In the genomic region with DNA sequence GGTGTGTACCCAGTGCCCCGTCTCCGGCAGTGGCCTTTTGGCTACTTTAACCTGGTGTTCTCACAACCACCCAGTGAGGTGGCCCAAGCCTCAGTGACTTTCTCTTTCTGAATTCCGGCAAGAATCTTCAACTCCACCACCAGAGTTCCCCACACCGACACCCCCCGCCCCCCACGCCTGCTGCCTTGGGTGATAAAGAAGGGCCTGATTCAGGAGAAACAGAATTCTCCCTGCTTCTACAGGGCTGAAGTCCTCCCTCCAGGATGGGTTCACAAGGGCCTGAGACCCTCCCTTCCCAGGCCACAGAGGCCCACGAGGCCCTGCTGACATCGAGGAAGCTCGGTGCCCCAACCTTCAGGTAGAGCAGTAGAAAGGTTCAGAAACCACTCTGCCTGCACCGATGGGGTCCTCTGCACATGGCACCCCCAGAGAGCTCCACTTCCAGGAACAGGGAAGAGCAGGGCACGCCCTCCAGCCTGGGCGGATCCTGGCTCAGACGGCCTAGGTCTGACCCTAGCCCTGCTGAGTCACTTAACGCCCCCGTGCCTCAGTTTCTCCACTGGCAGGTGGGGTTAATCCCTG, we compare ENCODE assay signal across 8 cellular contexts. TPM values are rescaled to one million over a fixed set of nuclear protein-coding genes. Genes with fewer than 3 reads are reported as not detected.
A peak's percentile ranks its signal among the peaks of the same experiment; 100 is the strongest.
DNase-seq lines count a peak whose midpoint lies in the region; ATAC-seq, FAIRE-seq and TF ChIP-seq lines count a peak whose summit lies in the region.

No MANE protein-coding gene starts in this region.

- TF ChIP-seq CTCF in BE2C (IDR thresholded peaks at IDR 0.05; ENCODE audit: low read depth, low read length), result no peak
- no peak for TF ChIP-seq CTCF in K562 (IDR thresholded peaks at IDR 0.05 in 2 of 3, conservative IDR thresholded peaks at IDR 0.05 in 1 of 3; ENCODE audit: insufficient read depth in 2 of 3, low read depth in 1 of 3, low read length in 3 of 3)

- peaks cover 17% of the 10 kb centered on the region for H4K20me1 ChIP-seq in K562 (replicated peaks; ENCODE audit: control insufficient read depth, insufficient read depth, low read length)

- FAIRE-seq in K562 (lab: Jason Lieb, UNC), result peak; percentile 90

- TF ChIP-seq EP300 in K562 (IDR thresholded peaks at IDR 0.05; ENCODE audit: low read length), result no peak

- H3K27ac ChIP-seq in HUES6 (ENCODE audit: low read depth, low read length) (peak overlapping the region; percentile 78; the same call in 1 of the 2 replicates), K562 (ENCODE audit: extremely low read depth, low read depth, low read length) (peak overlapping the region; percentile 77)

- TF ChIP-seq RAD21 in K562 (CRISPR knock-in tag; conservative IDR thresholded peaks at IDR 0.05 in 1 of 2, IDR thresholded peaks at IDR 0.05 in 1 of 2), result no peak

- TF ChIP-seq POLR2A in K562 (conservative IDR thresholded peaks at IDR 0.05), result no peak

- no peaks in the 10 kb centered on the region for H3K27me3 ChIP-seq in BE2C
- no peaks in the 10 kb centered on the region for H3K27me3 ChIP-seq in HUES6 (ENCODE audit: control insufficient read depth, insufficient read depth, low read length)
- no peaks in the 10 kb centered on the region for H3K27me3 ChIP-seq in K562 (ENCODE audit: control insufficient read depth in 2 of 2, insufficient read depth in 2 of 2, low read length in 2 of 2)
- H3K27me3 ChIP-seq in mucosa of stomach (ENCODE audit: control insufficient read depth, insufficient read depth, low read length), result no peaks in the 10 kb centered on the region

- H3K4me3 ChIP-seq in BE2C (ENCODE audit: low read depth, low read length) (peak overlapping the region; percentile 80), HUES6 (ENCODE audit: low read depth, low read length) (peak overlapping the region; percentile 98), K562 (peak overlapping the region; percentile 91), mucosa of stomach (ENCODE audit: low read length) (peak overlapping the region; percentile 77)

- DNase-seq in BE2C, result no peak
- DNase-seq in K562 (ENCODE audit: extremely low read depth in 1 of 4, low spot score in 3 of 4), result peak in 3 of 4 experiments; percentile 57 to 79 (median 60)
- no peak for DNase-seq in islet precursor cell
- DNase-seq in NCI-H774 (lab: John Stamatoyannopoulos, UW), result no peak
- DNase-seq in NCI-H1092 treated with DMSO at 0.1 percent for 48 hours (lab: John Stamatoyannopoulos, UW), result no peak

- no peaks in the 10 kb centered on the region for H3K9me1 ChIP-seq in K562 (ENCODE audit: control insufficient read depth, insufficient read depth, low read length)

- WGBS in K562 (ENCODE audit: insufficient coverage, low coverage, missing lambda C conversion rate), result 1% methylated on average over 15 of the region's 15 CpGs

- in situ Hi-C loops in K562 (cut with MboI), result no loop called here

- POLR2A ChIA-PET in K562 (lab: Yijun Ruan, JAX), result interaction anchor here (0.6 to 5.0 kb wide), 7 partner anchors 9 to 583 kb away, joined by 3 to 51 read pairs (median 4); partner anchors contain the start of genes ALYREF, ANAPC11, DCXR and PCYT2

- intact Hi-C loops in K562 (cut with micrococcal nuclease), result loop anchor here (1.0 to 5.0 kb wide), 3 partner anchors 45 to 161 kb away; partner anchors contain the start of genes ASPSCR1 and P4HB

- H3K9me3 ChIP-seq in BE2C, result no peaks in the 10 kb centered on the region
- H3K9me3 ChIP-seq in HUES6 (ENCODE audit: control insufficient read depth, insufficient read depth, low read depth, low read length), result no peaks in the 10 kb centered on the region
- no peaks in the 10 kb centered on the region for H3K9me3 ChIP-seq in K562 (replicated peaks; ENCODE audit: control insufficient read depth, insufficient read depth, low read depth, low read length)
- H3K9me3 ChIP-seq in mucosa of stomach (ENCODE audit: control insufficient read depth, low read length), result no peaks in the 10 kb centered on the region

- H3K9ac ChIP-seq in HUES6 (ENCODE audit: low read length) (peak overlapping the region; percentile 89), K562 (ENCODE audit: insufficient read depth in 1 of 2, low read depth in 2 of 2, low read length in 2 of 2) (peak overlapping the region; percentile 75 to 95), mucosa of stomach (ENCODE audit: low read length) (peak overlapping the region; percentile 86)

- peak overlapping the region; percentile 84 for H3K4me2 ChIP-seq in K562 (ENCODE audit: insufficient read depth, low read length)

- no peak overlapping the region for H2AFZ ChIP-seq in K562 (ENCODE audit: low read depth, low read length)

- ATAC-seq in K562, result peak; percentile 1; the same call in 1 of the 3 replicates
- no peak for ATAC-seq in GM18907 (IDR thresholded peaks at IDR 0.05; ENCODE audit: unreplicated experiment)

- H3K36me3 ChIP-seq in BE2C (peaks cover 4% of the 10 kb centered on the region; the same call in 1 of the 2 replicates), HUES6 (ENCODE audit: control insufficient read depth, insufficient read depth, low read length) (peaks cover 19% of the 10 kb centered on the region), K562 (ENCODE audit: control insufficient read depth, insufficient read depth, low read length) (peaks cover 30% of the 10 kb centered on the region; the same call in 1 of the 3 replicates), mucosa of stomach (ENCODE audit: control insufficient read depth, insufficient read depth, low read length) (no peaks in the 10 kb centered on the region)

- BruUV-seq in K562 (replicated peaks; lab: Mats Ljungman, UMichigan), result no TSS peak

- CTCF ChIA-PET in K562 (lab: Yijun Ruan, JAX; ENCODE audit: low intra/inter-chr PET ratio), result interaction anchor here (1.2 to 6.6 kb wide), 2 partner anchors 62 to 309 kb away, joined by 3 to 103 read pairs; partner anchors contain the start of genes NOTUM and SLC25A10

- peaks cover 36% of the 10 kb centered on the region for H3K79me2 ChIP-seq in K562 (ENCODE audit: control insufficient read depth, insufficient read depth, low read length)

- H3K4me1 ChIP-seq in BE2C (peaks cover 4% of the 10 kb centered on the region), HUES6 (ENCODE audit: control insufficient read depth, insufficient read depth, low read length) (peaks cover 19% of the 10 kb centered on the region), K562 (replicated peaks in 1 of 2; ENCODE audit: control insufficient read depth in 2 of 2, insufficient read depth in 2 of 2, low read length in 2 of 2) (peaks cover 14 to 91% of the 10 kb centered on the region in 2 experiments), mucosa of stomach (ENCODE audit: control insufficient read depth, insufficient read depth, low read length) (peaks cover 39% of the 10 kb centered on the region)

RNA-seq across cellular contexts. Expression of gene CENPX, which starts 0.9 kb away (rescaled TPM):
- 262 TPM for polyA plus RNA-seq in BE2C (2012; ENCODE audit: insufficient read depth, insufficient read length, low read depth)
- 52.2 and 175 TPM in 2 replicates for total RNA-seq in K562 (2011; cell fraction: chromatin; rRNA removed; ENCODE audit: low replicate concordance)
- total RNA-seq in K562 (2011; cell fraction: nucleolus; rRNA removed), result 218 and 267 TPM in 2 replicates
- total RNA-seq in K562 (2011; cell fraction: nucleoplasm; rRNA removed), result 117 and 130 TPM in 2 replicates
- 318 and 420 TPM in 2 replicates for total RNA-seq in K562 (2014; rRNA removed)
- 46.8 and 67.9 TPM in 2 replicates for total RNA-seq in K562 (2014; rRNA removed; fragmentation: Illumina TruSeq; extraction: Trizol)
- 124 and 127 TPM in 2 replicates for total RNA-seq in K562 (2015; rRNA removed; fragmentation: Illumina TruSeq; extraction: Trizol)
- 267 and 275 TPM in 2 replicates for total RNA-seq in K562 (2021)
- polyA plus RNA-seq in K562 (2011; rRNA removed), result 170 and 181 TPM in 2 replicates
- 177 and 348 TPM in 2 replicates for polyA plus RNA-seq in K562 (2011; cell fraction: cytosol; rRNA removed)
- polyA plus RNA-seq in K562 (2011; cell fraction: nucleus; rRNA removed), result 315 and 491 TPM in 2 replicates
- polyA plus RNA-seq in K562 (2012), result 133 and 234 TPM in 2 replicates
- 115 and 158 TPM in 2 replicates for polyA plus RNA-seq in K562 (2014; fragmentation: Illumina TruSeq; extraction: Trizol)
- polyA plus RNA-seq in K562 (2014; fragmentation: Nextera tagmentation; extraction: Ambion mirVana), result 100 to 1,000 TPM in 1 of 2 experiments, 10 to 100 TPM in 1; 32.7 to 113 TPM
- 352 and 375 TPM in 2 replicates for polyA plus RNA-seq in K562 (2014; rRNA removed)
- polyA minus RNA-seq in K562 (2011; rRNA and poly(A)+ RNA removed), result 20.5 and 34.2 TPM in 2 replicates
- polyA minus RNA-seq in K562 (2011; cell fraction: cytosol; rRNA and poly(A)+ RNA removed), result 62.7 and 65.0 TPM in 2 replicates
- polyA minus RNA-seq in K562 (2011; cell fraction: nucleus; rRNA and poly(A)+ RNA removed), result 51.4 and 58.3 TPM in 2 replicates

RNA-seq across cellular contexts. Expression of gene LRRC45, which starts 1.3 kb away (rescaled TPM):
- 12.0 TPM for polyA plus RNA-seq in BE2C (2012; ENCODE audit: insufficient read depth, insufficient read length, low read depth)
- total RNA-seq in K562 (2011; cell fraction: chromatin; rRNA removed; ENCODE audit: low replicate concordance), result 25.2 and 72.7 TPM in 2 replicates
- 47.9 and 57.9 TPM in 2 replicates for total RNA-seq in K562 (2011; cell fraction: nucleolus; rRNA removed)
- 27.0 and 29.0 TPM in 2 replicates for total RNA-seq in K562 (2011; cell fraction: nucleoplasm; rRNA removed)
- total RNA-seq in K562 (2014; rRNA removed) (21.5 and 21.7 TPM in 2 replicates), K562 (2014; rRNA removed; fragmentation: Illumina TruSeq; extraction: Trizol) (1.8 and 3.5 TPM in 2 replicates), K562 (2015; rRNA removed; fragmentation: Illumina TruSeq; extraction: Trizol) (11.2 and 13.1 TPM in 2 replicates), K562 (2021) (16.6 and 19.1 TPM in 2 replicates)
- polyA plus RNA-seq in K562 (2011; rRNA removed) (7.2 and 10.4 TPM in 2 replicates), K562 (2014; fragmentation: Illumina TruSeq; extraction: Trizol) (4.2 and 4.3 TPM in 2 replicates), K562 (2014; fragmentation: Nextera tagmentation; extraction: Ambion mirVana) (not detected), K562 (2014; rRNA removed) (18.4 and 26.6 TPM in 2 replicates)
- polyA plus RNA-seq in K562 (2011; cell fraction: cytosol; rRNA removed), result 6.3 and 10.0 TPM in 2 replicates
- 87.0 and 113 TPM in 2 replicates for polyA plus RNA-seq in K562 (2011; cell fraction: nucleus; rRNA removed)
- 12.2 and 13.1 TPM in 2 replicates for polyA plus RNA-seq in K562 (2012)
- 2.0 and 4.1 TPM in 2 replicates for polyA minus RNA-seq in K562 (2011; rRNA and poly(A)+ RNA removed)
- polyA minus RNA-seq in K562 (2011; cell fraction: cytosol; rRNA and poly(A)+ RNA removed), result 5.8 and 7.1 TPM in 2 replicates
- 21.4 and 23.9 TPM in 2 replicates for polyA minus RNA-seq in K562 (2011; cell fraction: nucleus; rRNA and poly(A)+ RNA removed)

RNA-seq across cellular contexts. Expression of gene RAC3, which starts 9.7 kb away (rescaled TPM):
- 65.3 TPM for polyA plus RNA-seq in BE2C (2012; ENCODE audit: insufficient read depth, insufficient read length, low read depth)
- total RNA-seq in K562 (2011; cell fraction: chromatin; rRNA removed; ENCODE audit: low replicate concordance), result 19.4 and 85.2 TPM in 2 replicates
- 134 and 179 TPM in 2 replicates for total RNA-seq in K562 (2011; cell fraction: nucleolus; rRNA removed)
- 71.3 and 86.0 TPM in 2 replicates for total RNA-seq in K562 (2011; cell fraction: nucleoplasm; rRNA removed)
- total RNA-seq in K562 (2014; rRNA removed) (292 and 377 TPM in 2 replicates), K562 (2014; rRNA removed; fragmentation: Illumina TruSeq; extraction: Trizol) (21.8 and 30.5 TPM in 2 replicates), K562 (2015; rRNA removed; fragmentation: Illumina TruSeq; extraction: Trizol) (91.3 and 98.6 TPM in 2 replicates), K562 (2021) (133 and 139 TPM in 2 replicates)
- polyA plus RNA-seq in K562 (2011; rRNA removed) (118 and 135 TPM in 2 replicates), K562 (2014; fragmentation: Illumina TruSeq; extraction: Trizol) (137 and 193 TPM in 2 replicates), K562 (2014; fragmentation: Nextera tagmentation; extraction: Ambion mirVana) (under 1 TPM; 0.23 to 0.28 TPM), K562 (2014; rRNA removed) (281 and 307 TPM in 2 replicates)
- polyA plus RNA-seq in K562 (2011; cell fraction: cytosol; rRNA removed), result 275 and 623 TPM in 2 replicates
- 159 and 273 TPM in 2 replicates for polyA plus RNA-seq in K562 (2011; cell fraction: nucleus; rRNA removed)
- 51.3 and 82.3 TPM in 2 replicates for polyA plus RNA-seq in K562 (2012)
- 16.0 and 29.2 TPM in 2 replicates for polyA minus RNA-seq in K562 (2011; rRNA and poly(A)+ RNA removed)
- 66.2 and 68.0 TPM in 2 replicates for polyA minus RNA-seq in K562 (2011; cell fraction: cytosol; rRNA and poly(A)+ RNA removed)
- 52.2 and 55.2 TPM in 2 replicates for polyA minus RNA-seq in K562 (2011; cell fraction: nucleus; rRNA and poly(A)+ RNA removed)

RNA-seq across cellular contexts. Expression of gene DCXR, which starts 15.7 kb away (rescaled TPM):
- 335 TPM for polyA plus RNA-seq in BE2C (2012; ENCODE audit: insufficient read depth, insufficient read length, low read depth)
- 78.8 and 254 TPM in 2 replicates for total RNA-seq in K562 (2011; cell fraction: chromatin; rRNA removed; ENCODE audit: low replicate concordance)
- 329 and 354 TPM in 2 replicates for total RNA-seq in K562 (2011; cell fraction: nucleolus; rRNA removed)
- 133 and 150 TPM in 2 replicates for total RNA-seq in K562 (2011; cell fraction: nucleoplasm; rRNA removed)
- total RNA-seq in K562 (2014; rRNA removed) (165 and 194 TPM in 2 replicates), K562 (2014; rRNA removed; fragmentation: Illumina TruSeq; extraction: Trizol) (41.1 and 66.0 TPM in 2 replicates), K562 (2015; rRNA removed; fragmentation: Illumina TruSeq; extraction: Trizol) (76.0 and 90.0 TPM in 2 replicates), K562 (2021) (235 and 256 TPM in 2 replicates)
- polyA plus RNA-seq in K562 (2011; rRNA removed) (156 and 201 TPM in 2 replicates), K562 (2014; fragmentation: Illumina TruSeq; extraction: Trizol) (243 and 274 TPM in 2 replicates), K562 (2014; fragmentation: Nextera tagmentation; extraction: Ambion mirVana) (10 to 100 TPM; 21.3 to 50.3 TPM), K562 (2014; rRNA removed) (229 and 261 TPM in 2 replicates)
- polyA plus RNA-seq in K562 (2011; cell fraction: cytosol; rRNA removed), result 404 and 845 TPM in 2 replicates
- 611 and 714 TPM in 2 replicates for polyA plus RNA-seq in K562 (2011; cell fraction: nucleus; rRNA removed)
- polyA plus RNA-seq in K562 (2012), result 229 and 244 TPM in 2 replicates
- 34.8 and 73.6 TPM in 2 replicates for polyA minus RNA-seq in K562 (2011; rRNA and poly(A)+ RNA removed)
- 67.3 and 81.5 TPM in 2 replicates for polyA minus RNA-seq in K562 (2011; cell fraction: cytosol; rRNA and poly(A)+ RNA removed)
- polyA minus RNA-seq in K562 (2011; cell fraction: nucleus; rRNA and poly(A)+ RNA removed), result 104 and 111 TPM in 2 replicates

RNA-seq across cellular contexts. Expression of gene RFNG, which starts 29.8 kb away (rescaled TPM):
- 73.1 TPM for polyA plus RNA-seq in BE2C (2012; ENCODE audit: insufficient read depth, insufficient read length, low read depth)
- total RNA-seq in K562 (2011; cell fraction: chromatin; rRNA removed; ENCODE audit: low replicate concordance), result 23.1 and 61.7 TPM in 2 replicates
- total RNA-seq in K562 (2011; cell fraction: nucleolus; rRNA removed), result 74.4 and 74.9 TPM in 2 replicates
- total RNA-seq in K562 (2011; cell fraction: nucleoplasm; rRNA removed), result 36.5 and 40.5 TPM in 2 replicates
- total RNA-seq in K562 (2014; rRNA removed) (23.6 and 28.4 TPM in 2 replicates), K562 (2014; rRNA removed; fragmentation: Illumina TruSeq; extraction: Trizol) (6.5 and 9.5 TPM in 2 replicates), K562 (2015; rRNA removed; fragmentation: Illumina TruSeq; extraction: Trizol) (11.1 and 14.3 TPM in 2 replicates), K562 (2021) (26.9 and 30.2 TPM in 2 replicates)
- polyA plus RNA-seq in K562 (2011; rRNA removed) (9.2 and 17.2 TPM in 2 replicates), K562 (2014; fragmentation: Illumina TruSeq; extraction: Trizol) (9.0 and 18.5 TPM in 2 replicates), K562 (2014; fragmentation: Nextera tagmentation; extraction: Ambion mirVana) (under 1 TPM; 0.32 to 0.66 TPM), K562 (2014; rRNA removed) (32.6 and 32.8 TPM in 2 replicates)
- 12.2 and 23.8 TPM in 2 replicates for polyA plus RNA-seq in K562 (2011; cell fraction: cytosol; rRNA removed)
- 144 and 164 TPM in 2 replicates for polyA plus RNA-seq in K562 (2011; cell fraction: nucleus; rRNA removed)
- polyA plus RNA-seq in K562 (2012), result 16.9 and 35.2 TPM in 2 replicates
- polyA minus RNA-seq in K562 (2011; rRNA and poly(A)+ RNA removed), result 2.0 TPM in 2 replicates
- 11.7 and 13.1 TPM in 2 replicates for polyA minus RNA-seq in K562 (2011; cell fraction: cytosol; rRNA and poly(A)+ RNA removed)
- 11.4 and 14.3 TPM in 2 replicates for polyA minus RNA-seq in K562 (2011; cell fraction: nucleus; rRNA and poly(A)+ RNA removed)

Comparison
In these comparisons a context has a peak if more than half of its experiments do, and no peak if none do; other contexts are left out.
1. DNase-seq: peak in K562 (3 of 4); none in BE2C (single experiment), islet precursor cell (single experiment), NCI-H774 (single experiment) and NCI-H1092 treated with DMSO at 0.1 percent for 48 hours (single experiment).
2. Peak in every context shown above with its lines, with median percentiles within 50 percentile points of each other: H3K4me3 ChIP-seq and H3K9ac ChIP-seq.